41 cellular contexts compared by ENCODE assay signal in genomic region chr11:60222141-60222540, GRCh38. TPM values are rescaled to one million over a fixed set of nuclear protein-coding genes. Genes with fewer than 3 reads are reported as not detected.
"Had no signal": no experiment of that assay in that cellular context is flagged by ENCODE, and none has a peak within 500 bp of the region (broad histone marks: within the 10 kb centered on the region; RNA-seq: fewer than 3 reads in every experiment).

No MANE protein-coding gene starts in this region.

- H3K36me3 ChIP-seq: adrenal gland, brain microvascular endothelial cell, breast epithelium, cardiac muscle cell had no signal

- H3K36me3 Mint-ChIP-seq: activated CD4-positive, alpha-beta memory T cell treated with anti-CD3 and anti-CD28 coated beads for 36 hours; activated naive CD4-positive, alpha-beta T cell treated with anti-CD3 and anti-CD28 coated beads, Interleukin-2, amount 50 U/mL, for 72 hours; activated naive CD8-positive, alpha-beta T cell treated with anti-CD3 and anti-CD28 coated beads for 36 hours had no signal

- H3K27ac Mint-ChIP-seq: activated B cell treated with CpG ODN at 0.5 μM for 24 hours; activated CD4-positive, alpha-beta memory T cell treated with anti-CD3 and anti-CD28 coated beads for 36 hours; activated CD4-positive, alpha-beta T cell treated with anti-CD3 and anti-CD28 coated beads, Interleukin-2, amount 10 ng/mL, durations not matched to agents 24 days and 14 days; activated CD8-positive, alpha-beta T cell treated with anti-CD3 and anti-CD28 coated beads for 36 hours; activated naive CD4-positive, alpha-beta T cell treated with anti-CD3 and anti-CD28 coated beads for 36 hours; activated naive CD4-positive, alpha-beta T cell treated with anti-CD3 and anti-CD28 coated beads, Interleukin-2, amount 50 U/mL, for 72 hours; activated naive CD8-positive, alpha-beta T cell treated with anti-CD3 and anti-CD28 coated beads for 36 hours; activated T-cell treated with anti-CD3 and anti-CD28 coated beads, Interleukin-2, amount 50 U/mL, for 72 hours; activated T-helper 1 cell treated with anti-CD3 and anti-CD28 coated beads, Interleukin-12 subunit alpha, Interleukin-12 subunit beta, Interleukin-2, Interleukin-4 antibody, amounts not matched to agents 30 ng/mL and 10 ng/mL and 1 ng/mL, durations not matched to agents 14 hours and 24 hours and 36 hours; activated T-helper 17 cell treated with anti-CD3 and anti-CD28 coated beads, Interleukin-2, amount 50 U/mL, for 72 hours; T-helper 1 cell treated with Interleukin-12 subunit alpha and Interleukin-12 subunit beta and Interleukin-4 antibody, amounts not matched to agents 30 μg/mL and 1 μg/mL, for 36 hours; T-helper 2 cell treated with Interferon-gamma antibody and Interleukin-4, amounts not matched to agents 5 μg/mL and 100 μg/mL, for 36 hours had no signal

- H3K27ac ChIP-seq: adrenal gland, body of pancreas, brain microvascular endothelial cell, breast epithelium, cardiac muscle cell, VCaP had no signal

- H3K4me3 ChIP-seq: adrenal gland, body of pancreas, breast epithelium, cardiac muscle cell had no signal

- H3K4me1 ChIP-seq: adrenal gland, body of pancreas, breast epithelium had no signal

- H3K9me3 Mint-ChIP-seq: activated B cell treated with CpG ODN at 0.5 μM for 24 hours; activated CD4-positive, alpha-beta memory T cell treated with anti-CD3 and anti-CD28 coated beads for 36 hours; activated CD8-positive, alpha-beta T cell treated with anti-CD3 and anti-CD28 coated beads for 36 hours; activated naive CD4-positive, alpha-beta T cell treated with anti-CD3 and anti-CD28 coated beads for 36 hours; activated naive CD4-positive, alpha-beta T cell treated with anti-CD3 and anti-CD28 coated beads, Interleukin-2, amount 50 U/mL, for 72 hours; activated naive CD8-positive, alpha-beta T cell treated with anti-CD3 and anti-CD28 coated beads for 36 hours; activated T-cell treated with anti-CD3 and anti-CD28 coated beads, Interleukin-2, amount 50 U/mL, for 4 hours; activated T-helper 1 cell treated with anti-CD3 and anti-CD28 coated beads, Interleukin-12 subunit alpha, Interleukin-12 subunit beta, Interleukin-2, Interleukin-4 antibody, amounts not matched to agents 30 ng/mL and 10 ng/mL and 1 ng/mL, durations not matched to agents 14 hours and 24 hours and 36 hours; activated T-helper 17 cell treated with anti-CD3 and anti-CD28 coated beads, Interleukin-2, amount 50 U/mL, for 72 hours; central memory CD8-positive, alpha-beta T cell; T-helper 1 cell treated with Interleukin-12 subunit alpha and Interleukin-12 subunit beta and Interleukin-4 antibody, amounts not matched to agents 30 μg/mL and 1 μg/mL, for 36 hours; T-helper 2 cell treated with Interferon-gamma antibody and Interleukin-4, amounts not matched to agents 5 μg/mL and 100 μg/mL, for 36 hours had no signal

- H3K4me3 Mint-ChIP-seq: activated B cell treated with CpG ODN at 0.5 μM for 24 hours; activated CD4-positive, alpha-beta memory T cell treated with anti-CD3 and anti-CD28 coated beads for 36 hours; activated CD4-positive, alpha-beta T cell treated with anti-CD3 and anti-CD28 coated beads, Interleukin-2, amount 10 ng/mL, durations not matched to agents 24 days and 14 days; activated CD8-positive, alpha-beta T cell treated with anti-CD3 and anti-CD28 coated beads for 36 hours; activated naive CD4-positive, alpha-beta T cell treated with anti-CD3 and anti-CD28 coated beads for 36 hours; activated naive CD8-positive, alpha-beta T cell treated with anti-CD3 and anti-CD28 coated beads for 36 hours; activated T-cell treated with anti-CD3 and anti-CD28 coated beads, Interleukin-2, amount 50 U/mL, for 4 hours; activated T-cell treated with anti-CD3 and anti-CD28 coated beads, Interleukin-2, amount 50 U/mL, for 72 hours; activated T-helper 1 cell treated with anti-CD3 and anti-CD28 coated beads, Interleukin-12 subunit alpha, Interleukin-12 subunit beta, Interleukin-2, Interleukin-4 antibody, amounts not matched to agents 30 ng/mL and 10 ng/mL and 1 ng/mL, durations not matched to agents 14 hours and 24 hours and 36 hours; activated T-helper 17 cell treated with anti-CD3 and anti-CD28 coated beads, Interleukin-2, amount 50 U/mL, for 72 hours; central memory CD8-positive, alpha-beta T cell; T-helper 1 cell treated with Interleukin-12 subunit alpha and Interleukin-12 subunit beta and Interleukin-4 antibody, amounts not matched to agents 30 μg/mL and 1 μg/mL, for 36 hours; T-helper 2 cell treated with Interferon-gamma antibody and Interleukin-4, amounts not matched to agents 5 μg/mL and 100 μg/mL, for 36 hours had no signal

- H3K9me3 ChIP-seq: adrenal gland, body of pancreas, breast epithelium had no signal

- DNase-seq: activated B cell treated with CpG ODN at 0.5 μM for 24 hours; activated CD4-positive, alpha-beta memory T cell treated with anti-CD3 and anti-CD28 coated beads for 36 hours; activated CD4-positive, alpha-beta T cell treated with anti-CD3 and anti-CD28 coated beads for 4 hours; activated CD4-positive, alpha-beta T cell treated with anti-CD3 and anti-CD28 coated beads, Interleukin-2, amount 10 ng/mL, durations not matched to agents 24 days and 14 days; activated CD4-positive, alpha-beta T cell treated with anti-CD3 and anti-CD28 coated beads, Interleukin-2, amount 50 U/mL, for 1 hour; activated CD4-positive, alpha-beta T cell treated with anti-CD3 and anti-CD28 coated beads, Interleukin-2, amount 50 U/mL, for 4 hours; activated CD4-positive, CD25-positive, alpha-beta regulatory T cell treated with anti-CD3 and anti-CD28 coated beads, Interleukin-2, amount 50 U/mL, for 72 hours; activated CD8-positive, alpha-beta memory T cell treated with anti-CD3 and anti-CD28 coated beads, Interleukin-2, amount 50 U/mL, for 4 hours; activated CD8-positive, alpha-beta T cell treated with anti-CD3 and anti-CD28 coated beads for 36 hours; activated effector memory CD4-positive, alpha-beta T cell treated with anti-CD3 and anti-CD28 coated beads, Interleukin-2, amount 50 U/mL, for 16 hours; activated gamma-delta T cell treated with Interleukin-2 at 50 U/mL for 16 hours; activated naive CD4-positive, alpha-beta T cell; activated naive CD4-positive, alpha-beta T cell treated with anti-CD3 and anti-CD28 coated beads for 36 hours; activated naive CD4-positive, alpha-beta T cell treated with anti-CD3 and anti-CD28 coated beads, Interleukin-2, amount 50 U/mL, for 16 hours; activated naive CD8-positive, alpha-beta T cell treated with anti-CD3 and anti-CD28 coated beads for 36 hours; activated T-cell treated with anti-CD3 and anti-CD28 coated beads for 4 hours; activated T-cell treated with anti-CD3 and anti-CD28 coated beads, Interleukin-2, amount 50 U/mL, for 1 hour; activated T-cell treated with anti-CD3 and anti-CD28 coated beads, Interleukin-2, amount 50 U/mL, for 4 hours; activated T-cell treated with anti-CD3 and anti-CD28 coated beads, Interleukin-2, amount 50 U/mL, for 72 hours; adrenal gland; amniotic stem cell; aorta; body of pancreas; brain microvascular endothelial cell; caudate nucleus; cerebellar nuclear complex; T-helper 1 cell; T-helper 2 cell; T-helper 9 cell had no signal

- H3K4me1 Mint-ChIP-seq: activated B cell treated with CpG ODN at 0.5 μM for 24 hours; activated CD4-positive, alpha-beta T cell treated with anti-CD3 and anti-CD28 coated beads, Interleukin-2, amount 10 ng/mL, durations not matched to agents 24 days and 14 days; activated naive CD8-positive, alpha-beta T cell treated with anti-CD3 and anti-CD28 coated beads for 36 hours; activated T-helper 17 cell treated with anti-CD3 and anti-CD28 coated beads, Interleukin-2, amount 50 U/mL, for 72 hours; central memory CD8-positive, alpha-beta T cell had no signal

- ATAC-seq: activated CD8-positive, alpha-beta T cell treated with anti-CD3 and anti-CD28 coated beads for 36 hours; activated naive CD4-positive, alpha-beta T cell treated with anti-CD3 and anti-CD28 coated beads, Interleukin-2, amount 50 U/mL, for 72 hours; activated T-cell treated with anti-CD3 and anti-CD28 coated beads, Interleukin-2, amount 50 U/mL, for 4 hours; activated T-cell treated with anti-CD3 and anti-CD28 coated beads, Interleukin-2, amount 50 U/mL, for 72 hours; activated T-helper 17 cell treated with anti-CD3 and anti-CD28 coated beads, Interleukin-2, amount 50 U/mL, for 72 hours; body of pancreas had no signal

- H3K27me3 Mint-ChIP-seq: activated B cell treated with CpG ODN at 0.5 μM for 24 hours; activated CD4-positive, alpha-beta T cell treated with anti-CD3 and anti-CD28 coated beads, Interleukin-2, amount 10 ng/mL, durations not matched to agents 24 days and 14 days had no signal

- H3K27me3 ChIP-seq: adrenal gland, body of pancreas, brain microvascular endothelial cell, breast epithelium, cardiac muscle cell had no signal

- FAIRE-seq: astrocyte, TTC549 had no signal

RNA-seq across cellular contexts. Expression of gene MS4A4E, which starts 20.8 kb away (rescaled TPM):
- total RNA-seq: activated B cell treated with CpG ODN at 0.5 μM for 24 hours; activated CD4-positive, alpha-beta memory T cell treated with anti-CD3 and anti-CD28 coated beads for 36 hours; activated CD4-positive, alpha-beta T cell treated with anti-CD3 and anti-CD28 coated beads, Interleukin-2, amount 10 ng/mL, durations not matched to agents 24 days and 14 days; activated CD8-positive, alpha-beta memory T cell treated with anti-CD3 and anti-CD28 coated beads for 36 hours; activated CD8-positive, alpha-beta T cell treated with anti-CD3 and anti-CD28 coated beads for 36 hours; activated naive CD4-positive, alpha-beta T cell treated with anti-CD3 and anti-CD28 coated beads for 36 hours; activated naive CD4-positive, alpha-beta T cell treated with anti-CD3 and anti-CD28 coated beads, Interleukin-2, amount 50 U/mL, for 72 hours; activated naive CD8-positive, alpha-beta T cell treated with anti-CD3 and anti-CD28 coated beads for 36 hours; activated T-cell treated with anti-CD3 and anti-CD28 coated beads, Interleukin-2, amount 50 U/mL, for 4 hours; activated T-cell treated with anti-CD3 and anti-CD28 coated beads, Interleukin-2, amount 50 U/mL, for 72 hours; activated T-helper 1 cell treated with anti-CD3 and anti-CD28 coated beads, Interleukin-12 subunit alpha, Interleukin-12 subunit beta, Interleukin-2, Interleukin-4 antibody, amounts not matched to agents 30 ng/mL and 10 ng/mL and 1 ng/mL, durations not matched to agents 14 hours and 24 hours and 36 hours; activated T-helper 17 cell treated with anti-CD3 and anti-CD28 coated beads, Interleukin-2, amount 50 U/mL, for 72 hours; astrocyte; body of pancreas; cardiac muscle cell had no signal
- polyA plus RNA-seq: cardiac muscle cell had no signal

RNA-seq across cellular contexts. Expression of gene MS4A6A, which starts 39.3 kb away (rescaled TPM):
- total RNA-seq: activated B cell treated with CpG ODN at 0.5 μM for 24 hours; activated CD4-positive, alpha-beta memory T cell treated with anti-CD3 and anti-CD28 coated beads for 36 hours; activated CD8-positive, alpha-beta memory T cell treated with anti-CD3 and anti-CD28 coated beads for 36 hours; activated CD8-positive, alpha-beta T cell treated with anti-CD3 and anti-CD28 coated beads for 36 hours; activated naive CD4-positive, alpha-beta T cell treated with anti-CD3 and anti-CD28 coated beads for 36 hours; activated naive CD4-positive, alpha-beta T cell treated with anti-CD3 and anti-CD28 coated beads, Interleukin-2, amount 50 U/mL, for 72 hours; activated naive CD8-positive, alpha-beta T cell treated with anti-CD3 and anti-CD28 coated beads for 36 hours; activated T-cell treated with anti-CD3 and anti-CD28 coated beads, Interleukin-2, amount 50 U/mL, for 4 hours; activated T-cell treated with anti-CD3 and anti-CD28 coated beads, Interleukin-2, amount 50 U/mL, for 72 hours; activated T-helper 1 cell treated with anti-CD3 and anti-CD28 coated beads, Interleukin-12 subunit alpha, Interleukin-12 subunit beta, Interleukin-2, Interleukin-4 antibody, amounts not matched to agents 30 ng/mL and 10 ng/mL and 1 ng/mL, durations not matched to agents 14 hours and 24 hours and 36 hours; activated T-helper 17 cell treated with anti-CD3 and anti-CD28 coated beads, Interleukin-2, amount 50 U/mL, for 72 hours; astrocyte had no signal
- polyA plus RNA-seq: cardiac muscle cell had no signal

RNA-seq across cellular contexts. Expression of gene MS4A4A, which starts 58.3 kb away (rescaled TPM):
- total RNA-seq: activated CD4-positive, alpha-beta memory T cell treated with anti-CD3 and anti-CD28 coated beads for 36 hours; activated CD4-positive, alpha-beta T cell treated with anti-CD3 and anti-CD28 coated beads, Interleukin-2, amount 10 ng/mL, durations not matched to agents 24 days and 14 days; activated CD8-positive, alpha-beta memory T cell treated with anti-CD3 and anti-CD28 coated beads for 36 hours; activated CD8-positive, alpha-beta T cell treated with anti-CD3 and anti-CD28 coated beads for 36 hours; activated naive CD4-positive, alpha-beta T cell treated with anti-CD3 and anti-CD28 coated beads for 36 hours; activated naive CD4-positive, alpha-beta T cell treated with anti-CD3 and anti-CD28 coated beads, Interleukin-2, amount 50 U/mL, for 72 hours; activated naive CD8-positive, alpha-beta T cell treated with anti-CD3 and anti-CD28 coated beads for 36 hours; activated T-cell treated with anti-CD3 and anti-CD28 coated beads, Interleukin-2, amount 50 U/mL, for 4 hours; activated T-cell treated with anti-CD3 and anti-CD28 coated beads, Interleukin-2, amount 50 U/mL, for 72 hours; activated T-helper 1 cell treated with anti-CD3 and anti-CD28 coated beads, Interleukin-12 subunit alpha, Interleukin-12 subunit beta, Interleukin-2, Interleukin-4 antibody, amounts not matched to agents 30 ng/mL and 10 ng/mL and 1 ng/mL, durations not matched to agents 14 hours and 24 hours and 36 hours; activated T-helper 17 cell treated with anti-CD3 and anti-CD28 coated beads, Interleukin-2, amount 50 U/mL, for 72 hours; cardiac muscle cell had no signal
- polyA plus RNA-seq: cardiac muscle cell had no signal
